8 cellular contexts compared by ENCODE assay signal in the genomic region with DNA sequence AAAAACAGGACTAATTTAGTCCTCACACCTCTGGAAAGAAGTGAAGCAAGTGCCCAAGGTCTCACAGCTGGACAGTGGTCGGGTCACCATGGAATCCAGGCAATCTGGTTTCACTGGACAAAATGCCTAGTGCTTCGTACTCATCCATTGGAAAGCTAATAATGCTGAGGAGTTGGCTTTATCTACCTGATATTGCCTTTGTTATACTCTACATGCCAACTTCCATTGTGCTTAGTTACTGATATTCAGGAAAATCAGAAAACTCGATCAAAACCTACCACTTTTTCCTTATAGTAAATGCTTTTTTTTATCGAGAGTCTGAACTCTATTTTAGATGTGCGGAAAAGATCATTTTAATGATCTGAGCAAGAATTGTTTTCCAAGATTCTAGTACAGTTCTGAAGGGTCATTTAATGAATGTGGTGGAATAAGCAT. TPM values are rescaled to one million over a fixed set of nuclear protein-coding genes. Genes with fewer than 3 reads are reported as not detected.
DNase-seq lines count a peak whose midpoint lies in the region; ATAC-seq and TF ChIP-seq lines count a peak whose summit lies in the region.

No MANE protein-coding gene starts in this region.

- peaks cover 19% of the 10 kb centered on the region for H3K27me3 Mint-ChIP-seq in activated naive CD8-positive, alpha-beta T cell treated with anti-CD3 and anti-CD28 coated beads for 36 hours

- no peaks in the 10 kb centered on the region for H3K36me3 Mint-ChIP-seq in activated naive CD8-positive, alpha-beta T cell treated with anti-CD3 and anti-CD28 coated beads for 36 hours

- H3K9me3 ChIP-seq in cardiac muscle cell (ENCODE audit: low read depth) (no peaks in the 10 kb centered on the region), liver (ENCODE audit: control insufficient read depth in 4 of 4, low read length in 3 of 4) (no peaks in the 10 kb centered on the region)

- TF ChIP-seq CTCF in cardiac muscle cell (IDR thresholded peaks at IDR 0.05; ENCODE audit: low read depth, low read length) = no peak
- TF ChIP-seq CTCF in liver (IDR thresholded peaks at IDR 0.05; ENCODE audit: low read depth, low read length, missing input control) = no peak

- DNase-seq in cardiac muscle cell (ENCODE audit: low read depth in 1 of 2, low spot score in 1 of 2) (no peak), Right ventricle myocardium superior (no peak), HuH-7 (ENCODE audit: low spot score) (no peak), RKO (ENCODE audit: low spot score) (no peak)
- DNase-seq in activated naive CD8-positive, alpha-beta T cell treated with anti-CD3 and anti-CD28 coated beads for 36 hours = no peak

- peak overlapping the region; percentile 88 for H3K4me3 ChIP-seq in cardiac muscle cell
- H3K4me3 ChIP-seq in liver (ENCODE audit: low read depth in 1 of 3, low read length in 3 of 3) = peak overlapping the region; percentile 28 to 99 (median 93)
- peak overlapping the region; percentile 62 for H3K4me3 ChIP-seq in urinary bladder (ENCODE audit: low read depth, low read length)

- H3K4me3 Mint-ChIP-seq in activated naive CD8-positive, alpha-beta T cell treated with anti-CD3 and anti-CD28 coated beads for 36 hours = peak overlapping the region; percentile 82

- TF ChIP-seq RAD21 in liver (IDR thresholded peaks at IDR 0.05) = no peak

- H3K27ac Mint-ChIP-seq in activated naive CD8-positive, alpha-beta T cell treated with anti-CD3 and anti-CD28 coated beads for 36 hours = peak overlapping the region; percentile 45

- H3K27ac ChIP-seq in cardiac muscle cell (peak overlapping the region; percentile 89), liver (ENCODE audit: low read depth in 1 of 2, low read length in 2 of 2) (peak overlapping the region; percentile 10 to 78), urinary bladder (ENCODE audit: low read depth) (peak overlapping the region; percentile 68)

- no peaks in the 10 kb centered on the region for H3K27me3 ChIP-seq in cardiac muscle cell
- H3K27me3 ChIP-seq in liver (ENCODE audit: control insufficient read depth in 4 of 4, insufficient read depth in 4 of 4, low read length in 3 of 4) = no peaks in the 10 kb centered on the region

- intact Hi-C loops in Right ventricle myocardium superior (cut with DNase I) = no loop called here

- H3K4me1 ChIP-seq in cardiac muscle cell (ENCODE audit: low read depth) = no peaks in the 10 kb centered on the region
- peaks cover 3 to 11% (median 6%) of the 10 kb centered on the region in 4 donors for H3K4me1 ChIP-seq in liver (ENCODE audit: control insufficient read depth in 4 of 4, insufficient read depth in 4 of 4, low read length in 3 of 4)
- H3K4me1 ChIP-seq in urinary bladder (ENCODE audit: insufficient read depth) = no peaks in the 10 kb centered on the region

- 50% methylated on average over 5 of the region's 5 CpGs for WGBS in liver
- 35% methylated on average over 5 of the region's 5 CpGs for WGBS in urinary bladder

- peak overlapping the region in 1 of 2 donors; percentile 90 for H3K9ac ChIP-seq in liver (ENCODE audit: low read depth in 1 of 2, low read length in 2 of 2)

- peaks cover 3% of the 10 kb centered on the region for H3K4me1 Mint-ChIP-seq in activated naive CD8-positive, alpha-beta T cell treated with anti-CD3 and anti-CD28 coated beads for 36 hours

- ATAC-seq in Right ventricle myocardium superior (ENCODE audit: poor library complexity) = no peak
- no peak for ATAC-seq in HG02623 (IDR thresholded peaks at IDR 0.05; ENCODE audit: unreplicated experiment)

- no peaks in the 10 kb centered on the region for H3K9me3 Mint-ChIP-seq in activated naive CD8-positive, alpha-beta T cell treated with anti-CD3 and anti-CD28 coated beads for 36 hours

- no peaks in the 10 kb centered on the region for H3K36me3 ChIP-seq in cardiac muscle cell
- no peaks in the 10 kb centered on the region for H3K36me3 ChIP-seq in liver (ENCODE audit: control insufficient read depth in 4 of 4, insufficient read depth in 3 of 4, low read depth in 1 of 4, low read length in 3 of 4)
- no peaks in the 10 kb centered on the region for H3K36me3 ChIP-seq in urinary bladder (ENCODE audit: insufficient read depth)

TF ChIP-seq in liver, 16 proteins besides CTCF, POLR2A, EP300 and RAD21:
- TF ChIP-seq NR2F2 (IDR thresholded peaks at IDR 0.05) (no peak), FOXA1 (IDR thresholded peaks at IDR 0.05) (no peak), YY1 (IDR thresholded peaks at IDR 0.05) (no peak), HNF4A (conservative IDR thresholded peaks at IDR 0.05) (no peak)
- TF ChIP-seq, protein P1, sequence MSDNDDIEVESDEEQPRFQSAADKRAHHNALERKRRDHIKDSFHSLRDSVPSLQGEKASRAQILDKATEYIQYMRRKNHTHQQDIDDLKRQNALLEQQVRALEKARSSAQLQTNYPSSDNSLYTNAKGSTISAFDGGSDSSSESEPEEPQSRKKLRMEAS (IDR thresholded peaks at IDR 0.05) = no peak

RNA-seq across cellular contexts. Expression of a gene that starts 1.0 kb away (rescaled TPM):
- total RNA-seq in cardiac muscle cell (0.14 TPM in 1 of 2 replicates, not detected in the other), Right ventricle myocardium superior (not detected), liver (under 1 TPM in 1 of 2 donors, not detected in 1; 0.42 TPM), urinary bladder (1.3 TPM)
- polyA plus RNA-seq in cardiac muscle cell (0.40 TPM in 1 of 2 replicates, not detected in the other), liver (under 1 TPM; 0.08 to 0.11 TPM), urinary bladder (0.24 TPM)
- total RNA-seq in activated naive CD8-positive, alpha-beta T cell treated with anti-CD3 and anti-CD28 coated beads for 36 hours = not detected
